17 cellular contexts compared by ENCODE assay signal in genomic region chrX:22800806-22801205, GRCh38.
A peak's percentile ranks its signal among the peaks of the same experiment; 100 is the strongest.
DNase-seq lines count a peak whose midpoint lies in the region; ATAC-seq and TF ChIP-seq lines count a peak whose summit lies in the region.
"Had no signal": no experiment of that assay in that cellular context is flagged by ENCODE, and none has a peak within 500 bp of the region (broad histone marks: within the 10 kb centered on the region; RNA-seq: fewer than 3 reads in every experiment).

No MANE protein-coding gene starts in this region.

- H3K9me3 ChIP-seq in mesodermal cell (ENCODE audit: control insufficient read depth, low read length) (no peaks in the 10 kb centered on the region), esophagus muscularis mucosa (no peaks in the 10 kb centered on the region)
- H3K9me3 ChIP-seq: gastroesophageal sphincter, ovary had no signal

- no peaks in the 10 kb centered on the region for H3K27me3 Mint-ChIP-seq in activated T-helper 2 cell treated with anti-CD3 and anti-CD28 coated beads, Interferon-gamma antibody, Interleukin-2, Interleukin-4, amounts not matched to agents 10 μg/mL and 5 μg/mL and 100 μg/mL, durations not matched to agents 14 hours and 24 hours and 36 hours (ENCODE audit: low read depth)
- H3K27me3 Mint-ChIP-seq: activated CD4-positive, alpha-beta T cell treated with anti-CD3 and anti-CD28 coated beads, Interleukin-2, amount 10 ng/mL, durations not matched to agents 24 days and 14 days had no signal

- in situ Hi-C loops in Caki2 (cut with HindIII; ENCODE audit: low pct_unique_long_range_greater_than_20kb, low sequenced_read_pairs) = no loop called here

- no peaks in the 10 kb centered on the region for H3K9me3 Mint-ChIP-seq in activated T-helper 2 cell treated with anti-CD3 and anti-CD28 coated beads, Interferon-gamma antibody, Interleukin-2, Interleukin-4, amounts not matched to agents 10 μg/mL and 5 μg/mL and 100 μg/mL, durations not matched to agents 14 hours and 24 hours and 36 hours
- H3K9me3 Mint-ChIP-seq: activated CD4-positive, alpha-beta T cell treated with anti-CD3 and anti-CD28 coated beads, Interleukin-2, amount 10 ng/mL, durations not matched to agents 24 days and 14 days had no signal

- H3K4me1 ChIP-seq in mesodermal cell (ENCODE audit: control insufficient read depth, insufficient read depth, low read length, poor library complexity, severe bottlenecking) (no peaks in the 10 kb centered on the region), esophagus muscularis mucosa (no peaks in the 10 kb centered on the region)
- H3K4me1 ChIP-seq: gastroesophageal sphincter had no signal

- DNase-seq in Caki2 (ENCODE audit: low read depth) (peak; percentile 56), LHCN-M2 (ENCODE audit: low read depth) (peak; percentile 47), amniotic epithelial cell (ENCODE audit: low read depth) (peak; percentile 3), NCI-H1694 treated with DMSO at 0.1 percent for 48 hours (lab: John Stamatoyannopoulos, UW) (no peak), esophagus muscularis mucosa (ENCODE audit: extremely low spot score) (no peak)
- DNase-seq in activated T-helper 2 cell treated with anti-CD3 and anti-CD28 coated beads, Interferon-gamma antibody, Interleukin-2, Interleukin-4, amounts not matched to agents 10 μg/mL and 5 μg/mL and 100 μg/mL, durations not matched to agents 14 hours and 24 hours and 36 hours (ENCODE audit: low spot score) = no peak
- DNase-seq: activated CD4-positive, alpha-beta T cell treated with anti-CD3 and anti-CD28 coated beads, Interleukin-2, amount 10 ng/mL, durations not matched to agents 24 days and 14 days; activated T-cell treated with anti-CD3 and anti-CD28 coated beads, Interleukin-2, amount 50 U/mL, for 48 hours; amygdala; immature natural killer cell; NCI-H446 treated with DMSO at 0.1 percent for 48 hours; ovary; stimulated activated CD4-positive, alpha-beta T cell treated with anti-CD3 and anti-CD28 coated beads, Interleukin-12 subunit alpha, Interleukin-12 subunit beta, amount 100 ng/mL, for 4 hours had no signal

- no peaks in the 10 kb centered on the region for H3K36me3 ChIP-seq in mesodermal cell (ENCODE audit: control insufficient read depth, insufficient read depth, low read length)
- H3K36me3 ChIP-seq in esophagus muscularis mucosa = no peaks in the 10 kb centered on the region
- H3K36me3 ChIP-seq: gastroesophageal sphincter, ovary had no signal

- no peaks in the 10 kb centered on the region for H3K27me3 ChIP-seq in esophagus muscularis mucosa
- H3K27me3 ChIP-seq: gastroesophageal sphincter, ovary had no signal

- no peak for TF ChIP-seq POLR2A in esophagus muscularis mucosa (IDR thresholded peaks at IDR 0.05; ENCODE audit: low read depth)

- intact Hi-C loops in activated T-helper 2 cell treated with anti-CD3 and anti-CD28 coated beads, Interferon-gamma antibody, Interleukin-2, Interleukin-4, amounts not matched to agents 10 μg/mL and 5 μg/mL and 100 μg/mL, durations not matched to agents 14 hours and 24 hours and 36 hours (cut with micrococcal nuclease) = no loop called here
- intact Hi-C loops in esophagus muscularis mucosa (cut with DNase I) = no loop called here

- peak overlapping the region; percentile 43 for H3K27ac ChIP-seq in mesodermal cell (ENCODE audit: low read depth, low read length, severe bottlenecking)
- no peak overlapping the region for H3K27ac ChIP-seq in esophagus muscularis mucosa (replicated peaks in 1 of 4)
- H3K27ac ChIP-seq: gastroesophageal sphincter, ovary had no signal

- H3K4me3 Mint-ChIP-seq in activated T-helper 2 cell treated with anti-CD3 and anti-CD28 coated beads, Interferon-gamma antibody, Interleukin-2, Interleukin-4, amounts not matched to agents 10 μg/mL and 5 μg/mL and 100 μg/mL, durations not matched to agents 14 hours and 24 hours and 36 hours (ENCODE audit: low read depth) = no peak overlapping the region
- H3K4me3 Mint-ChIP-seq: activated CD4-positive, alpha-beta T cell treated with anti-CD3 and anti-CD28 coated beads, Interleukin-2, amount 10 ng/mL, durations not matched to agents 24 days and 14 days; immature natural killer cell; mesothelial cell of epicardium had no signal

- WGBS in mesodermal cell (ENCODE audit: insufficient coverage in 2 of 2), 2 experiments = no CpG with 5 or more reads among the region's 1 CpG
- WGBS in esophagus muscularis mucosa = 30% methylated on average over 1 of the region's 1 CpG

- no peak for ATAC-seq in GM21786 (IDR thresholded peaks at IDR 0.05; ENCODE audit: unreplicated experiment)
- ATAC-seq: gastroesophageal sphincter had no signal

- no peak overlapping the region for H3K4me3 ChIP-seq in mesodermal cell (ENCODE audit: extremely low read depth, insufficient read depth, low read length, poor library complexity, severe bottlenecking)
- H3K4me3 ChIP-seq in esophagus muscularis mucosa = no peak overlapping the region
- H3K4me3 ChIP-seq: gastroesophageal sphincter, ovary had no signal

- no peaks in the 10 kb centered on the region for H3K4me1 Mint-ChIP-seq in activated T-helper 2 cell treated with anti-CD3 and anti-CD28 coated beads, Interferon-gamma antibody, Interleukin-2, Interleukin-4, amounts not matched to agents 10 μg/mL and 5 μg/mL and 100 μg/mL, durations not matched to agents 14 hours and 24 hours and 36 hours (ENCODE audit: low read depth)
- H3K4me1 Mint-ChIP-seq: activated CD4-positive, alpha-beta T cell treated with anti-CD3 and anti-CD28 coated beads, Interleukin-2, amount 10 ng/mL, durations not matched to agents 24 days and 14 days; immature natural killer cell had no signal

- H3K27ac Mint-ChIP-seq in activated T-helper 2 cell treated with anti-CD3 and anti-CD28 coated beads, Interferon-gamma antibody, Interleukin-2, Interleukin-4, amounts not matched to agents 10 μg/mL and 5 μg/mL and 100 μg/mL, durations not matched to agents 14 hours and 24 hours and 36 hours = no peak overlapping the region
- H3K27ac Mint-ChIP-seq: activated CD4-positive, alpha-beta T cell treated with anti-CD3 and anti-CD28 coated beads, Interleukin-2, amount 10 ng/mL, durations not matched to agents 24 days and 14 days; immature natural killer cell had no signal

- TF ChIP-seq CTCF in esophagus muscularis mucosa (IDR thresholded peaks at IDR 0.05) = no peak

- TF ChIP-seq EP300 in esophagus muscularis mucosa (IDR thresholded peaks at IDR 0.05) = no peak

- no peaks in the 10 kb centered on the region for H3K36me3 Mint-ChIP-seq in activated T-helper 2 cell treated with anti-CD3 and anti-CD28 coated beads, Interferon-gamma antibody, Interleukin-2, Interleukin-4, amounts not matched to agents 10 μg/mL and 5 μg/mL and 100 μg/mL, durations not matched to agents 14 hours and 24 hours and 36 hours (ENCODE audit: low read depth)
- H3K36me3 Mint-ChIP-seq: immature natural killer cell, mesothelial cell of epicardium had no signal

Comparison
In these comparisons a context has a peak if more than half of its experiments do, and no peak if none do; other contexts are left out.
1. DNase-seq: peak in Caki2 (single experiment), LHCN-M2 (single experiment) and amniotic epithelial cell (single experiment); none in NCI-H1694 treated with DMSO at 0.1 percent for 48 hours (single experiment), activated T-helper 2 cell treated with anti-CD3 and anti-CD28 coated beads, Interferon-gamma antibody, Interleukin-2, Interleukin-4, amounts not matched to agents 10 μg/mL and 5 μg/mL and 100 μg/mL, durations not matched to agents 14 hours and 24 hours and 36 hours (single experiment) and esophagus muscularis mucosa (single experiment).